10 cellular contexts compared by ENCODE assay signal in the genomic region with DNA sequence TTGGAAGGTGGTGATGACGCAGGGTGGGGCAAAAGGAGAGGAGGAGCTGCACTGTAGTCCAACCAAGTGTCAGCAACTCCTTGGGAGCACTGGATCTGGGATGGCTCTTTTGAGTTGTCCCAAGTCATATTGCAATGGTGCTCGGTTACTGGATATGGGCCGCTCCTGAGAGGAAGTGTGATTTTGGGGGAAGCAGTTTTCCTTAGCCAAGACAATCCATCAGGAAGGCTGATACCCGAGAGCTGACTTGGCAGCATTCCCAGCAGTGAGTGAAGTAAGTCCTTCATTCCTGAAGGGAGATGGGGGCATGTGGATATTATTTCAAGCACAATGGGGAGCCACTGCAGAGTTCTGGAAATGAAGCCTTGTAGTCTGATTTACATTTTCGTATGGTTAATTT.
A peak's percentile ranks its signal among the peaks of the same experiment; 100 is the strongest.
DNase-seq lines count a peak whose midpoint lies in the region; ATAC-seq and TF ChIP-seq lines count a peak whose summit lies in the region.
"Had no signal": no experiment of that assay in that cellular context is flagged by ENCODE, and none has a peak within 500 bp of the region (broad histone marks: within the 10 kb centered on the region; RNA-seq: fewer than 3 reads in every experiment).

No MANE protein-coding gene starts in this region.

- H3K9me3 Mint-ChIP-seq in osteocyte (ENCODE audit: unreplicated experiment), result peaks cover 3% of the 10 kb centered on the region
- peaks cover 0 to 7% (median 1%) of the 10 kb centered on the region in 8 donors for H3K9me3 Mint-ChIP-seq in CD4-positive, alpha-beta memory T cell

- H3K36me3 ChIP-seq in CD4-positive, alpha-beta memory T cell (ENCODE audit: insufficient read depth, low read length), result no peaks in the 10 kb centered on the region
- H3K36me3 ChIP-seq: right lobe of liver had no signal

- no peak overlapping the region for H3K27ac ChIP-seq in CD4-positive, alpha-beta memory T cell (ENCODE audit: low read depth, low read length)
- H3K27ac ChIP-seq: right lobe of liver had no signal

- peaks cover 15% of the 10 kb centered on the region for H3K4me1 Mint-ChIP-seq in osteocyte (ENCODE audit: unreplicated experiment)
- no peaks in the 10 kb centered on the region for H3K4me1 Mint-ChIP-seq in CD4-positive, alpha-beta memory T cell
- H3K4me1 Mint-ChIP-seq: activated CD4-positive, alpha-beta T cell treated with anti-CD3 and anti-CD28 coated beads for 36 hours had no signal

- intact Hi-C loops in CD4-positive, alpha-beta memory T cell (cut with micrococcal nuclease), result no loop called here

- no peak overlapping the region for H3K4me3 ChIP-seq in choroid plexus epithelial cell (ENCODE audit: low read depth, low read length)
- no peak overlapping the region for H3K4me3 ChIP-seq in CD4-positive, alpha-beta memory T cell (ENCODE audit: low read length in 2 of 2)
- H3K4me3 ChIP-seq: right lobe of liver had no signal

- POLR2A ChIA-PET in CD4-positive, alpha-beta memory T cell (lab: Charles Lee; ENCODE audit: partially characterized antibody), result no interaction called here

- no peaks in the 10 kb centered on the region for H3K27me3 Mint-ChIP-seq in osteocyte (ENCODE audit: unreplicated experiment)
- H3K27me3 Mint-ChIP-seq in CD4-positive, alpha-beta memory T cell, result no peaks in the 10 kb centered on the region
- H3K27me3 Mint-ChIP-seq: activated CD4-positive, alpha-beta T cell treated with anti-CD3 and anti-CD28 coated beads for 36 hours had no signal

- no peaks in the 10 kb centered on the region for H3K9me3 ChIP-seq in CD4-positive, alpha-beta memory T cell (ENCODE audit: control insufficient read depth in 1 of 2, low read length in 2 of 2)
- H3K9me3 ChIP-seq: right lobe of liver had no signal

- peak overlapping the region; percentile 27 for H3K27ac Mint-ChIP-seq in osteocyte (ENCODE audit: unreplicated experiment)
- no peak overlapping the region for H3K27ac Mint-ChIP-seq in CD4-positive, alpha-beta memory T cell
- H3K27ac Mint-ChIP-seq: activated CD4-positive, alpha-beta T cell treated with anti-CD3 and anti-CD28 coated beads for 36 hours had no signal

- H3K4me3 Mint-ChIP-seq in osteocyte (ENCODE audit: unreplicated experiment), result no peak overlapping the region
- no peak overlapping the region for H3K4me3 Mint-ChIP-seq in CD4-positive, alpha-beta memory T cell
- H3K4me3 Mint-ChIP-seq: activated CD4-positive, alpha-beta T cell treated with anti-CD3 and anti-CD28 coated beads for 36 hours had no signal

- no peaks in the 10 kb centered on the region for H3K27me3 ChIP-seq in CD4-positive, alpha-beta memory T cell (ENCODE audit: insufficient read depth, low read length)
- H3K27me3 ChIP-seq: right lobe of liver had no signal

- H3K4me1 ChIP-seq in CD4-positive, alpha-beta memory T cell (ENCODE audit: insufficient read depth, low read length), result no peaks in the 10 kb centered on the region
- H3K4me1 ChIP-seq: right lobe of liver had no signal

- peak; percentile 30 for DNase-seq in HCEC 1CT
- DNase-seq in NCI-H2107 (lab: John Stamatoyannopoulos, UW), result peak; percentile 35
- DNase-seq in choroid plexus epithelial cell (ENCODE audit: low read depth), result peak; percentile 41
- no peak for DNase-seq in osteocyte (ENCODE audit: extremely low spot score, unreplicated experiment)
- no peak for DNase-seq in CD4-positive, alpha-beta memory T cell
- no peak for DNase-seq in NOMO-1 treated with dmso at 0.1 percent for 144 hours (lab: John Stamatoyannopoulos, UW; ENCODE audit: unreplicated experiment)
- DNase-seq: activated CD4-positive, alpha-beta T cell treated with anti-CD3 and anti-CD28 coated beads for 36 hours; right lobe of liver had no signal

- TF ChIP-seq CTCF in choroid plexus epithelial cell (conservative IDR thresholded peaks at IDR 0.05; ENCODE audit: low read depth, low read length) (no peak), osteocyte (IDR thresholded peaks at IDR 0.05) (no peak)

- CTCF ChIA-PET in CD4-positive, alpha-beta memory T cell (lab: Charles Lee; ENCODE audit: partially characterized antibody), result no interaction called here

- no peak for ATAC-seq in GM18909 (IDR thresholded peaks at IDR 0.05; ENCODE audit: poor library complexity, unreplicated experiment)
- no peak for ATAC-seq in HG02870 (IDR thresholded peaks at IDR 0.05; ENCODE audit: unreplicated experiment)
- ATAC-seq: activated CD4-positive, alpha-beta T cell treated with anti-CD3 and anti-CD28 coated beads for 36 hours; right lobe of liver had no signal

- no peaks in the 10 kb centered on the region for H3K36me3 Mint-ChIP-seq in osteocyte (ENCODE audit: unreplicated experiment)
- H3K36me3 Mint-ChIP-seq in CD4-positive, alpha-beta memory T cell, result no peaks in the 10 kb centered on the region

Comparison
In these comparisons a context has a peak if more than half of its experiments do, and no peak if none do; other contexts are left out.
1. DNase-seq: peak in HCEC 1CT (single experiment), NCI-H2107 (single experiment) and choroid plexus epithelial cell (single experiment); none in osteocyte (single experiment), CD4-positive, alpha-beta memory T cell (0 of 5) and NOMO-1 treated with dmso at 0.1 percent for 144 hours (single experiment).